In genomic region chr1:32757213-32757895, GRCh38 we compare ENCODE assay signal across 16 cellular contexts. TPM values are rescaled to one million over a fixed set of nuclear protein-coding genes. Genes with fewer than 3 reads are reported as not detected.
A peak's percentile ranks its signal among the peaks of the same experiment; 100 is the strongest.
DNase-seq lines count a peak whose midpoint lies in the region; ATAC-seq, FAIRE-seq and TF ChIP-seq lines count a peak whose summit lies in the region.
"Had no signal": no experiment of that assay in that cellular context is flagged by ENCODE, and none has a peak within 500 bp of the region (broad histone marks: within the 10 kb centered on the region; RNA-seq: fewer than 3 reads in every experiment).

No MANE protein-coding gene starts in this region.

- TF ChIP-seq CTCF in A549 (IDR thresholded peaks at IDR 0.05) (no peak), breast epithelium (IDR thresholded peaks at IDR 0.05) (no peak)

- H3K4me3 ChIP-seq in A549 (no peak overlapping the region), breast epithelium (no peak overlapping the region), muscle layer of duodenum (ENCODE audit: low read depth in 1 of 2, low read length in 2 of 2) (no peak overlapping the region)
- H3K4me3 ChIP-seq: spleen had no signal

- DNase-seq in A549 (ENCODE audit: low read depth in 1 of 2, low spot score in 1 of 2) (no peak), MV-4-11 (lab: John Stamatoyannopoulos, UW) (peak; percentile 70), breast epithelium (ENCODE audit: low spot score in 2 of 2) (no peak), iPS-NIHi7 (ENCODE audit: extremely low spot score) (no peak)
- DNase-seq: activated CD4-positive, alpha-beta T cell treated with anti-CD3 and anti-CD28 coated beads, Interleukin-2, amount 50 U/mL, for 48 hours; effector CD4-positive, alpha-beta T cell; MM.1S; spleen had no signal

- WGBS in A549 (ENCODE audit: missing lambda C conversion rate) = 83% methylated on average over 4 of the region's 4 CpGs

- FAIRE-seq in A549 (lab: Jason Lieb, UNC) = no peak
- FAIRE-seq: GM12892, H54 had no signal

- H3K36me3 ChIP-seq in breast epithelium (no peaks in the 10 kb centered on the region), muscle layer of duodenum (ENCODE audit: control insufficient read depth in 1 of 2, insufficient read depth in 2 of 2, low read length in 2 of 2) (no peaks in the 10 kb centered on the region)
- H3K36me3 ChIP-seq: spleen had no signal

- intact Hi-C loops in breast epithelium (cut with DNase I; ENCODE audit: low total_unique reads) = no loop called here

- H3K4me1 ChIP-seq in A549 (peaks cover 76% of the 10 kb centered on the region), breast epithelium (peaks cover 4 to 21% of the 10 kb centered on the region in 2 donors), muscle layer of duodenum (ENCODE audit: control insufficient read depth in 1 of 2, insufficient read depth in 2 of 2, low read length in 2 of 2) (peaks cover 7 to 14% of the 10 kb centered on the region in 2 donors)

- no peak for ATAC-seq in A549
- no peak for ATAC-seq in activated CD4-positive, CD25-positive, alpha-beta regulatory T cell treated with anti-CD3 and anti-CD28 coated beads, Interleukin-2, amount 50 U/mL, for 24 hours
- no peak for ATAC-seq in GM18868 (IDR thresholded peaks at IDR 0.05; ENCODE audit: unreplicated experiment)
- no peak for ATAC-seq in GM18519 (IDR thresholded peaks at IDR 0.05; ENCODE audit: low FRiP score, unreplicated experiment)

- TF ChIP-seq RAD21 in A549 (conservative IDR thresholded peaks at IDR 0.05 in 1 of 2, IDR thresholded peaks at IDR 0.05 in 1 of 2) = no peak

- no peaks in the 10 kb centered on the region for H3K27me3 ChIP-seq in breast epithelium
- no peaks in the 10 kb centered on the region for H3K27me3 ChIP-seq in muscle layer of duodenum (ENCODE audit: low read depth, low read length)

- peak overlapping the region; percentile 99 for H3K27ac ChIP-seq in A549
- peak overlapping the region; percentile 91 to 97 for H3K27ac ChIP-seq in breast epithelium
- peak overlapping the region; percentile 94 for H3K27ac ChIP-seq in muscle layer of duodenum (ENCODE audit: low read length)
- H3K27ac ChIP-seq: spleen had no signal

- TF ChIP-seq EP300 in A549 (IDR thresholded peaks at IDR 0.05) = no peak

- POLR2A ChIA-PET in A549 (lab: Yijun Ruan, JAX) = interaction anchor here (0.6 to 1.2 kb wide), 2 partner anchors 12 to 15 kb away, joined by 3 read pairs; a partner anchor contains a TSS

- H3K4me2 ChIP-seq in A549 = no peak overlapping the region

- CTCF ChIA-PET in A549 (lab: Yijun Ruan, JAX) = interaction anchor here (0.7 to 11.1 kb wide), 5 partner anchors 15 to 116 kb away, joined by 3 to 62 read pairs (median 12); no protein-coding TSS in a partner anchor

- no peaks in the 10 kb centered on the region for H3K9me3 ChIP-seq in A549
- no peaks in the 10 kb centered on the region for H3K9me3 ChIP-seq in breast epithelium
- no peaks in the 10 kb centered on the region for H3K9me3 ChIP-seq in muscle layer of duodenum (ENCODE audit: control insufficient read depth in 1 of 2, low read length in 2 of 2)
- H3K9me3 ChIP-seq: spleen had no signal

- no peak for TF ChIP-seq POLR2A in A549 (IDR thresholded peaks at IDR 0.05; ENCODE audit: low read length)
- no peak for TF ChIP-seq POLR2A in breast epithelium (IDR thresholded peaks at IDR 0.05)

TF ChIP-seq in A549, 52 proteins besides CTCF, POLR2A, EP300 and RAD21:
- TF ChIP-seq EHF (CRISPR knock-in tag; IDR thresholded peaks at IDR 0.05) = no peak
- no peak for TF ChIP-seq HOXA7 (CRISPR knock-in tag; IDR thresholded peaks at IDR 0.05)
- TF ChIP-seq NFE2L2 (conservative IDR thresholded peaks at IDR 0.05; ENCODE audit: low read length) = no peak
- TF ChIP-seq GATA3 (IDR thresholded peaks at IDR 0.05; ENCODE audit: borderline replicate concordance) = no peak
- TF ChIP-seq ZFP36 (IDR thresholded peaks at IDR 0.05; ENCODE audit: borderline replicate concordance, partially characterized antibody) = no peak

RNA-seq across cellular contexts. Expression of gene SYNC, which starts 54.8 kb away (rescaled TPM):
- polyA plus RNA-seq in A549 (2011; rRNA removed) = 5.5 and 7.7 TPM in 2 replicates
- 2.8 TPM in 2 replicates for polyA plus RNA-seq in A549 (2012; cell fraction: cytosol; rRNA removed)
- 1.5 and 4.2 TPM in 2 replicates for polyA plus RNA-seq in A549 (2012; cell fraction: nucleus; rRNA removed)
- 10.0 to 12.0 TPM (median 11.6 TPM) in 3 replicates for polyA plus RNA-seq in A549 (2017; fragmentation: RNase III; extraction: RNeasy Plus Mini Kit Qiagen cat#74134 plus additional on column Dnase treatment)
- 4.1 and 5.0 TPM in 2 replicates for polyA minus RNA-seq in A549 (2011; rRNA and poly(A)+ RNA removed)
- total RNA-seq in breast epithelium = 10 to 100 TPM in 2 of 3 donors, 1 to 10 TPM in 1; 9.8 to 24.2 (median 13.6) TPM
- total RNA-seq: activated T-helper 2 cell treated with anti-CD3 and anti-CD28 coated beads, Interferon-gamma antibody, Interleukin-2, Interleukin-4, amounts not matched to agents 10 μg/mL and 5 μg/mL and 100 μg/mL, durations not matched to agents 14 hours and 24 hours and 36 hours; T-helper 1 cell treated with Interleukin-12 subunit alpha and Interleukin-12 subunit beta and Interleukin-4 antibody, amounts not matched to agents 30 ng/mL and 1 ng/mL, for 36 hours had no signal

RNA-seq across cellular contexts. Expression of gene YARS1, which starts 59.8 kb away (rescaled TPM):
- 103 and 105 TPM in 2 replicates for polyA plus RNA-seq in A549 (2011; rRNA removed)
- polyA plus RNA-seq in A549 (2012; cell fraction: cytosol; rRNA removed) = 52.7 and 55.7 TPM in 2 replicates
- polyA plus RNA-seq in A549 (2012; cell fraction: nucleus; rRNA removed) = 51.1 and 64.7 TPM in 2 replicates
- 83.2 to 103 TPM (median 92.5 TPM) in 3 replicates for polyA plus RNA-seq in A549 (2017; fragmentation: RNase III; extraction: RNeasy Plus Mini Kit Qiagen cat#74134 plus additional on column Dnase treatment)
- polyA minus RNA-seq in A549 (2011; rRNA and poly(A)+ RNA removed) = 82.0 and 94.1 TPM in 2 replicates
- total RNA-seq in breast epithelium = 10 to 100 TPM; 53.8 to 67.5 (median 67.2) TPM
